Comparison of ENCODE assay signal across 8 cellular contexts in the genomic region with DNA sequence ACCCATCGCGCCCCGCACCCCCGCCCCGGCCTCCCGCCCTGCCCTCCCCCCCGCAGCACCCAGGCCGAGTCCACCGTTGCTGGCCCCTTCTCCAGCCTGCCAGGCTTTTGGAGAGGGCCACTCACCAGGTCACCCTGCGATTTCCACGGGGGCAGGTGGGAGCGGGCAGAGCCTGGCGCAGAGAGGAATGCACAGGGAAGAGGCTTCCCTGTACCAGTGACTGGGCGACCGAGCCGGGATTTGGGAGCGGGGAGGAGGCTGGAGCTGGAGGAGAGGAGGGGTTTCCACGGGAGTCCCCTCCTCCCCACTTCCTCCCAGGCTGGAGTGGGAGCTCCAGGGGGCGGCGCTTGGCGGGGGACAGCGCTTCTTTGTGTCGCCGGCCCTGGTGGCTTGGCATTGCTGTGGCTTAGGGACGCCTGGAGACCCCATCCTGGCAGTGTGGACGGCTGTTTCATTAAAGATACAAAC. TPM values are rescaled to one million over a fixed set of nuclear protein-coding genes. Genes with fewer than 3 reads are reported as not detected.
DNase-seq lines count a peak whose midpoint lies in the region; ATAC-seq and TF ChIP-seq lines count a peak whose summit lies in the region.

No MANE protein-coding gene starts in this region.

- POLR2A ChIA-PET in A673 (lab: Charles Lee; ENCODE audit: low non-redundant PET) (interaction anchor here (0.5 kb wide), 1 partner anchor 19 kb away, joined by 4 read pairs; no protein-coding TSS in a partner anchor), activated B cell treated with CpG ODN at 0.5 μM for 24 hours (lab: Charles Lee) (interaction anchor here (0.6 kb wide), 1 partner anchor 22 kb away, joined by 4 read pairs; no protein-coding TSS in a partner anchor)

- H3K4me1 ChIP-seq in A673 (ENCODE audit: insufficient read depth, low read length, poor library complexity, severe bottlenecking) (peaks cover 21% of the 10 kb centered on the region), neural progenitor cell (peaks cover 25% of the 10 kb centered on the region)

- intact Hi-C loops in A673 (cut with micrococcal nuclease; ENCODE audit: unreplicated experiment) (no loop called here), activated B cell treated with CpG ODN at 0.5 μM for 24 hours (cut with micrococcal nuclease) (no loop called here)

- CTCF ChIA-PET in A673 (lab: Charles Lee) = no interaction called here
- CTCF ChIA-PET in activated B cell treated with CpG ODN at 0.5 μM for 24 hours (lab: Charles Lee) = no interaction called here

- H3K27ac ChIP-seq in A673 (ENCODE audit: low read depth, low read length, poor library complexity, severe bottlenecking) (peak overlapping the region; percentile 73), neural progenitor cell (peak overlapping the region; percentile 79)

- H3K4me3 ChIP-seq in A673 (ENCODE audit: low read depth, low read length, poor library complexity, severe bottlenecking) = peak overlapping the region; percentile 69
- H3K4me3 ChIP-seq in HFF-Myc (replicated peaks; ENCODE audit: low read depth, low read length) = peak overlapping the region; percentile 47
- peak overlapping the region; percentile 71 for H3K4me3 ChIP-seq in neural progenitor cell

- no peaks in the 10 kb centered on the region for H3K9me3 ChIP-seq in A673 (ENCODE audit: low read depth, low read length, poor library complexity, severe bottlenecking)
- no peaks in the 10 kb centered on the region for H3K9me3 ChIP-seq in neural progenitor cell (ENCODE audit: low read depth)

- H3K4me2 ChIP-seq in neural progenitor cell = peak overlapping the region; percentile 86

- H3K36me3 Mint-ChIP-seq in activated B cell treated with CpG ODN at 0.5 μM for 24 hours (ENCODE audit: low read depth) (no peaks in the 10 kb centered on the region), glutamatergic neuron (ENCODE audit: unreplicated experiment) (peaks cover 6% of the 10 kb centered on the region), neural progenitor cell (peaks cover 16% of the 10 kb centered on the region)

- H2AFZ ChIP-seq in neural progenitor cell (replicated peaks) = no peak overlapping the region

- no peak for TF ChIP-seq CTCF in A673 (conservative IDR thresholded peaks at IDR 0.05; ENCODE audit: low read depth, low read length)
- no peak for TF ChIP-seq CTCF in HFF-Myc (IDR thresholded peaks at IDR 0.05; ENCODE audit: low read depth, low read length, missing control alignments)
- no peak for TF ChIP-seq CTCF in activated B cell treated with CpG ODN at 0.5 μM for 24 hours (IDR thresholded peaks at IDR 0.05)
- TF ChIP-seq CTCF in glutamatergic neuron (IDR thresholded peaks at IDR 0.05; ENCODE audit: partially characterized antibody, unreplicated experiment) = no peak
- TF ChIP-seq CTCF in neural progenitor cell (IDR thresholded peaks at IDR 0.05) = no peak
- TF ChIP-seq CTCF in GM10266 (IDR thresholded peaks at IDR 0.05; ENCODE audit: control insufficient read depth, insufficient read depth, low read depth, missing control alignments) = no peak

- no peaks in the 10 kb centered on the region for H3K9me3 Mint-ChIP-seq in activated B cell treated with CpG ODN at 0.5 μM for 24 hours
- peaks cover 15% of the 10 kb centered on the region for H3K9me3 Mint-ChIP-seq in glutamatergic neuron (ENCODE audit: unreplicated experiment)
- no peaks in the 10 kb centered on the region for H3K9me3 Mint-ChIP-seq in neural progenitor cell

- ATAC-seq in activated B cell treated with CpG ODN at 0.5 μM for 24 hours (ENCODE audit: low read depth) (peak; percentile 7), HG03097 (IDR thresholded peaks at IDR 0.05; ENCODE audit: low FRiP score, unreplicated experiment) (no peak)

- peak overlapping the region; percentile 56 for H3K9ac ChIP-seq in neural progenitor cell

- peaks cover 60% of the 10 kb centered on the region for H4K20me1 ChIP-seq in neural progenitor cell (ENCODE audit: low read depth)

- peak; percentile 89 for DNase-seq in A673 (ENCODE audit: low spot score)
- no peak for DNase-seq in HFF-Myc (ENCODE audit: extremely low read depth, low read depth)
- DNase-seq in activated B cell treated with CpG ODN at 0.5 μM for 24 hours = no peak
- DNase-seq in glutamatergic neuron = peak; percentile 90
- DNase-seq in neural progenitor cell (ENCODE audit: low spot score) = peak; percentile 83
- no peak for DNase-seq in GM10266 (ENCODE audit: extremely low spot score)
- DNase-seq in activated gamma-delta T cell (lab: John Stamatoyannopoulos, UW) = no peak

- peaks cover 33% of the 10 kb centered on the region for H3F3A ChIP-seq in neural progenitor cell (ENCODE audit: low read depth)

- H3K79me2 ChIP-seq in neural progenitor cell (ENCODE audit: low read depth) = peaks cover 53% of the 10 kb centered on the region

- H3K27ac Mint-ChIP-seq in activated B cell treated with CpG ODN at 0.5 μM for 24 hours (no peak overlapping the region), glutamatergic neuron (ENCODE audit: unreplicated experiment) (peak overlapping the region; percentile 96), neural progenitor cell (peak overlapping the region; percentile 94)

- H3K27me3 ChIP-seq in A673 (replicated peaks; ENCODE audit: insufficient read depth, low read depth, low read length, poor library complexity) = no peaks in the 10 kb centered on the region
- peaks cover 7% of the 10 kb centered on the region for H3K27me3 ChIP-seq in neural progenitor cell

- H3K36me3 ChIP-seq in A673 (ENCODE audit: insufficient read depth, low read length, poor library complexity, severe bottlenecking) (no peaks in the 10 kb centered on the region), neural progenitor cell (no peaks in the 10 kb centered on the region)

- no peak overlapping the region for H3K4me3 Mint-ChIP-seq in activated B cell treated with CpG ODN at 0.5 μM for 24 hours
- peak overlapping the region; percentile 94 for H3K4me3 Mint-ChIP-seq in glutamatergic neuron (ENCODE audit: unreplicated experiment)
- H3K4me3 Mint-ChIP-seq in neural progenitor cell = peak overlapping the region; percentile 95

- peaks cover 33% of the 10 kb centered on the region for H3K4me1 Mint-ChIP-seq in activated B cell treated with CpG ODN at 0.5 μM for 24 hours
- H3K4me1 Mint-ChIP-seq in glutamatergic neuron (ENCODE audit: low read depth, unreplicated experiment) = peaks cover 44% of the 10 kb centered on the region
- peaks cover 31% of the 10 kb centered on the region for H3K4me1 Mint-ChIP-seq in neural progenitor cell

- peaks cover 30% of the 10 kb centered on the region for H3K27me3 Mint-ChIP-seq in activated B cell treated with CpG ODN at 0.5 μM for 24 hours
- peaks cover 19% of the 10 kb centered on the region for H3K27me3 Mint-ChIP-seq in glutamatergic neuron (ENCODE audit: unreplicated experiment)
- H3K27me3 Mint-ChIP-seq in neural progenitor cell (ENCODE audit: insufficient read depth, low read depth) = peaks cover 6% of the 10 kb centered on the region

- BruUV-seq in A673 (replicated peaks; lab: Mats Ljungman, UMichigan) = no TSS peak

RNA-seq across cellular contexts. Expression of a gene that starts 19.3 kb away (rescaled TPM):
- 38.6 and 44.5 TPM in 2 replicates for total RNA-seq in A673 (2021)
- 12.0 and 13.4 TPM in 2 replicates for total RNA-seq in activated B cell treated with CpG ODN at 0.5 μM for 24 hours
- 268 TPM for total RNA-seq in glutamatergic neuron (ENCODE audit: unreplicated experiment)
- 71.0 and 89.6 TPM in 2 replicates for total RNA-seq in neural progenitor cell (ENCODE audit: low replicate concordance)

RNA-seq across cellular contexts. Expression of a gene that starts 52.4 kb away (rescaled TPM):
- total RNA-seq in A673 (2021) (not detected in 2 replicates), activated B cell treated with CpG ODN at 0.5 μM for 24 hours (not detected in 2 replicates), glutamatergic neuron (ENCODE audit: unreplicated experiment) (not detected), neural progenitor cell (ENCODE audit: low replicate concordance) (not detected in 2 replicates)

Comparison
In these comparisons a context has a peak if more than half of its experiments do, and no peak if none do; other contexts are left out.
1. DNase-seq: peak in A673 (single experiment), glutamatergic neuron (single experiment) and neural progenitor cell (single experiment); none in HFF-Myc (single experiment), activated B cell treated with CpG ODN at 0.5 μM for 24 hours (single experiment), GM10266 (single experiment) and activated gamma-delta T cell (single experiment).
2. Peak in every context shown above with its lines, with median percentiles within 50 percentile points of each other: H3K4me3 ChIP-seq.